ENCODE assay signal across 25 cellular contexts in the genomic region with DNA sequence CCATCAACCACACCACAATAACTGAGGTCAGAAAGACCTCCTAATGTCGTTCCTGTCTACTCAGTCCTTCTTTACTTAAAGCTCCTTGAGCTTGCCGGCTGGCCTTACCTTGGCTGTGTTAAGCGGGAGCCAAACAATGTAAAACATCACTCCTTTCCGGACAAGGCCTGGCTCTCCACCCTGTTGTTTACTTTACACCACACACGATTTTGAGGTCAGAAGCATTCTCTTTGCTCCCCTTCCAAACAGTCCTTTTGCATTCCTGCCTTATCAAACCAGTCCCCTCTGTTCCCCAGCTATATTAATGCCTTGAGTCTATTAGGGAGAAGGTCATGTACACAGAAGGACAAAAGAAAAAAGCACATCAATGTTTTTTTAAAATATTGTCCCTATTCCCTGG. TPM values are rescaled to one million over a fixed set of nuclear protein-coding genes. Genes with fewer than 3 reads are reported as not detected.
DNase-seq lines count a peak whose midpoint lies in the region; ATAC-seq, FAIRE-seq and TF ChIP-seq lines count a peak whose summit lies in the region.
"Had no signal": no experiment of that assay in that cellular context is flagged by ENCODE, and none has a peak within 500 bp of the region (broad histone marks: within the 10 kb centered on the region; RNA-seq: fewer than 3 reads in every experiment).

No MANE protein-coding gene starts in this region.

- H3K4me3 ChIP-seq in Caco-2 (ENCODE audit: low read depth, low read length) (no peak overlapping the region), H1 (ENCODE audit: extremely low read depth in 1 of 4, insufficient read depth in 2 of 4, low read depth in 3 of 4, low read length in 4 of 4) (no peak overlapping the region), lower lobe of right lung (no peak overlapping the region)
- H3K4me3 ChIP-seq: A549; BLaER1 treated with 17β-estradiol and CSF1 and Interleukin-3, amounts not matched to agents 10 nM and 100 nM; GM23338; HAP-1 had no signal

- no peaks in the 10 kb centered on the region for H3K79me2 ChIP-seq in H1 (ENCODE audit: control insufficient read depth in 1 of 2, insufficient read depth in 2 of 2, low read length in 2 of 2)

- BruUV-seq in Caco-2 (replicated peaks; lab: Mats Ljungman, UMichigan): no TSS peak

- H3K9me3 Mint-ChIP-seq in Caco-2 (ENCODE audit: unreplicated experiment) (peaks cover 8% of the 10 kb centered on the region), type B pancreatic cell (no peaks in the 10 kb centered on the region)

- CTCF ChIA-PET in Caco-2 (lab: Charles Lee): no interaction called here
- CTCF ChIA-PET in H1 (lab: Charles Lee; ENCODE audit: partially characterized antibody): interaction anchor here (0.5 to 1.6 kb wide), 3 partner anchors 17 to 502 kb away, joined by 3 read pairs; no protein-coding TSS in a partner anchor

- no peak overlapping the region for H3K23ac ChIP-seq in H1 (ENCODE audit: insufficient read length)

- TF ChIP-seq CTCF in Caco-2 (IDR thresholded peaks at IDR 0.05; ENCODE audit: insufficient read depth in 1 of 2, low read depth in 1 of 2, low read length in 1 of 2, severe bottlenecking in 1 of 2, unreplicated experiment in 1 of 2): no peak
- no peak for TF ChIP-seq CTCF in H1 (IDR thresholded peaks at IDR 0.05; ENCODE audit: control extremely low read depth in 1 of 3, insufficient read depth in 1 of 3, low read depth in 1 of 3, low read length in 3 of 3)
- TF ChIP-seq CTCF in lower lobe of right lung (IDR thresholded peaks at IDR 0.05): no peak
- TF ChIP-seq CTCF in type B pancreatic cell (conservative IDR thresholded peaks at IDR 0.05): no peak

- H3K27me3 Mint-ChIP-seq in Caco-2 (ENCODE audit: insufficient read depth, unreplicated experiment) (peaks cover 3% of the 10 kb centered on the region), type B pancreatic cell (peaks cover 17% of the 10 kb centered on the region)

- no peak overlapping the region for H2AK5ac ChIP-seq in H1 (ENCODE audit: low read depth, low read length)

- ATAC-seq in lower lobe of right lung (peak; percentile 54 to 69), GM19467 (IDR thresholded peaks at IDR 0.05; ENCODE audit: unreplicated experiment) (no peak), GM18873 (IDR thresholded peaks at IDR 0.05; ENCODE audit: low FRiP score, unreplicated experiment) (no peak)
- ATAC-seq: A549, GM23338 had no signal

- intact Hi-C loops in Caco-2 (cut with micrococcal nuclease; ENCODE audit: unreplicated experiment) (no loop called here), lower lobe of right lung (cut with DNase I) (no loop called here)

- H2BK5ac ChIP-seq in H1 (ENCODE audit: low read depth, low read length): no peak overlapping the region

- no peak overlapping the region for H2BK20ac ChIP-seq in H1 (ENCODE audit: low read length)

- no peak overlapping the region for H3K18ac ChIP-seq in H1 (ENCODE audit: extremely low read depth, low read length)

- no peak overlapping the region for H3K27ac ChIP-seq in H1 (ENCODE audit: low read depth, low read length)
- no peak overlapping the region for H3K27ac ChIP-seq in lower lobe of right lung
- H3K27ac ChIP-seq: A549; BLaER1 treated with 17β-estradiol and CSF1 and Interleukin-3, amounts not matched to agents 10 nM and 100 nM had no signal

- H3K9me3 ChIP-seq in Caco-2: no peaks in the 10 kb centered on the region
- H3K9me3 ChIP-seq in H1 (ENCODE audit: insufficient read depth in 2 of 2, low read depth in 1 of 2, low read length in 1 of 2): no peaks in the 10 kb centered on the region
- no peaks in the 10 kb centered on the region for H3K9me3 ChIP-seq in lower lobe of right lung
- H3K9me3 ChIP-seq: A549; BE2C; BLaER1 treated with 17β-estradiol and CSF1 and Interleukin-3, amounts not matched to agents 10 nM and 100 nM; HAP-1 had no signal

- no peak overlapping the region for H3K14ac ChIP-seq in H1 (ENCODE audit: insufficient read length)

- H3K27me3 ChIP-seq in Caco-2 (replicated peaks; ENCODE audit: control insufficient read depth, insufficient read depth, low read length) (no peaks in the 10 kb centered on the region), H1 (replicated peaks in 1 of 4; ENCODE audit: control insufficient read depth in 3 of 4, extremely low read depth in 1 of 4, insufficient read depth in 3 of 4, low read length in 3 of 4) (no peaks in the 10 kb centered on the region), lower lobe of right lung (ENCODE audit: low read depth) (no peaks in the 10 kb centered on the region)
- H3K27me3 ChIP-seq: BE2C; BLaER1 treated with 17β-estradiol and CSF1 and Interleukin-3, amounts not matched to agents 10 nM and 100 nM had no signal

- DNase-seq in Caco-2: peak in 1 of 2 experiments; percentile 9
- DNase-seq in H1 (ENCODE audit: low read depth in 1 of 2, low spot score in 2 of 2): no peak
- no peak for DNase-seq in lower lobe of right lung
- no peak for DNase-seq in type B pancreatic cell (ENCODE audit: extremely low spot score, unreplicated experiment)
- no peak for DNase-seq in GDM1 (lab: John Stamatoyannopoulos, UW)
- DNase-seq: 8988T; ACHN; AML-193; BE2C; Calu3; CD4-positive, alpha-beta T cell; CD8-positive, alpha-beta memory T cell; DMS53; DMS79 treated with DMSO at 0.1 percent for 48 hours had no signal

- no peak overlapping the region for H3K4ac ChIP-seq in H1 (replicated peaks; ENCODE audit: insufficient read length, low read depth, low read length)

- H2BK15ac ChIP-seq in H1 (ENCODE audit: low read length): no peak overlapping the region

- H4K20me1 ChIP-seq in H1 (replicated peaks in 1 of 2; ENCODE audit: control insufficient read depth in 1 of 2, insufficient read depth in 2 of 2, low read length in 2 of 2): no peaks in the 10 kb centered on the region
- H4K20me1 ChIP-seq: BLaER1 treated with 17β-estradiol and CSF1 and Interleukin-3, amounts not matched to agents 10 nM and 100 nM had no signal

- H2BK12ac ChIP-seq in H1 (ENCODE audit: low read depth, low read length): no peak overlapping the region

- POLR2A ChIA-PET in Caco-2 (lab: Charles Lee) (no interaction called here), H1 (lab: Charles Lee; ENCODE audit: partially characterized antibody) (interaction anchor here (1.0 kb wide), 1 partner anchor 492 kb away, joined by 3 read pairs; a partner anchor contains a TSS)

- H4K8ac ChIP-seq in H1 (ENCODE audit: extremely low read depth, insufficient read depth, low read length): no peak overlapping the region

- H3K79me1 ChIP-seq in H1 (ENCODE audit: low read depth, low read length): no peaks in the 10 kb centered on the region

- H3K9ac ChIP-seq in H1 (replicated peaks in 1 of 4; ENCODE audit: extremely low read depth in 1 of 4, low read depth in 3 of 4, low read length in 3 of 4): no peak overlapping the region
- H3K9ac ChIP-seq: BLaER1 treated with 17β-estradiol and CSF1 and Interleukin-3, amounts not matched to agents 10 nM and 100 nM had no signal

- no peak overlapping the region for H3K4me2 ChIP-seq in H1 (ENCODE audit: insufficient read depth in 1 of 2, low read depth in 2 of 2, low read length in 2 of 2)
- H3K4me2 ChIP-seq: A549; BLaER1 treated with 17β-estradiol and CSF1 and Interleukin-3, amounts not matched to agents 10 nM and 100 nM; GM23338 had no signal

- no peaks in the 10 kb centered on the region for H3K36me3 Mint-ChIP-seq in Caco-2 (ENCODE audit: insufficient read depth, unreplicated experiment)
- no peaks in the 10 kb centered on the region for H3K36me3 Mint-ChIP-seq in type B pancreatic cell
- H3K36me3 Mint-ChIP-seq: CD14-positive monocyte; CD8-positive, alpha-beta memory T cell had no signal

- H3K4me3 Mint-ChIP-seq in Caco-2 (ENCODE audit: unreplicated experiment): no peak overlapping the region
- H3K4me3 Mint-ChIP-seq in type B pancreatic cell: no peak overlapping the region
- H3K4me3 Mint-ChIP-seq: CD14-positive monocyte; CD4-positive, alpha-beta T cell; CD8-positive, alpha-beta memory T cell; GM23338 had no signal

- no peak for TF ChIP-seq EP300 in H1 (IDR thresholded peaks at IDR 0.05; ENCODE audit: borderline replicate concordance in 1 of 2, low read depth in 2 of 2, low read length in 2 of 2)

- no peak overlapping the region for H2BK120ac ChIP-seq in H1 (replicated peaks; ENCODE audit: low read depth, low read length)

- no peak overlapping the region for H4K91ac ChIP-seq in H1 (replicated peaks; ENCODE audit: insufficient read length, low read length)

- H3K36me3 ChIP-seq in Caco-2 (ENCODE audit: control insufficient read depth, insufficient read depth, low read length) (no peaks in the 10 kb centered on the region), H1 (ENCODE audit: control insufficient read depth in 2 of 4, insufficient read depth in 4 of 4, low read length in 3 of 4) (no peaks in the 10 kb centered on the region), lower lobe of right lung (no peaks in the 10 kb centered on the region)
- H3K36me3 ChIP-seq: BE2C; BLaER1 treated with 17β-estradiol and CSF1 and Interleukin-3, amounts not matched to agents 10 nM and 100 nM; HAP-1 had no signal

- no peak for FAIRE-seq in H1 (lab: Jason Lieb, UNC)
- FAIRE-seq: A549, GM12892, H54 had no signal

- no peak for TF ChIP-seq POLR2A in H1 (IDR thresholded peaks at IDR 0.05; ENCODE audit: control extremely low read depth in 1 of 2, low read depth in 2 of 2, low read length in 2 of 2)

- peak overlapping the region; percentile 59; the same call in 1 of the 2 replicates for H2AFZ ChIP-seq in H1 (ENCODE audit: low read length)
- H2AFZ ChIP-seq: GM23338 had no signal

- H3K56ac ChIP-seq in H1 (replicated peaks; ENCODE audit: insufficient read length, low read depth, low read length): no peak overlapping the region

- H3K4me1 ChIP-seq in Caco-2: no peaks in the 10 kb centered on the region
- H3K4me1 ChIP-seq in H1 (replicated peaks in 1 of 4; ENCODE audit: control insufficient read depth in 3 of 4, insufficient read depth in 4 of 4, low read length in 3 of 4): no peaks in the 10 kb centered on the region
- no peaks in the 10 kb centered on the region for H3K4me1 ChIP-seq in lower lobe of right lung
- H3K4me1 ChIP-seq: A549; BE2C; BLaER1 treated with 17β-estradiol and CSF1 and Interleukin-3, amounts not matched to agents 10 nM and 100 nM; HAP-1 had no signal

- 84% methylated on average over 5 of the region's 5 CpGs; no CpG with 5 or more reads in 1 of the 2 experiments for WGBS in H1 (ENCODE audit: extremely low coverage in 1 of 2, insufficient coverage in 1 of 2, insufficient read length in 1 of 2, insufficient replicate concordance in 2 of 2, low coverage in 1 of 2, low lambda C conversion rate in 2 of 2, missing lambda C conversion rate in 1 of 2), 2 experiments

- TF ChIP-seq RAD21 in H1 (IDR thresholded peaks at IDR 0.05 in 1 of 2, conservative IDR thresholded peaks at IDR 0.05 in 1 of 2; ENCODE audit: low read depth in 2 of 2, low read length in 2 of 2): no peak

- H3K23me2 ChIP-seq in H1 (ENCODE audit: low read depth, low read length): no peaks in the 10 kb centered on the region

- no peak overlapping the region for H4K5ac ChIP-seq in H1 (ENCODE audit: insufficient read length, low read depth, low read length)

- H3K27ac Mint-ChIP-seq in Caco-2 (ENCODE audit: unreplicated experiment) (peak overlapping the region; percentile 33), type B pancreatic cell (peak overlapping the region; percentile 14)
- H3K27ac Mint-ChIP-seq: CD14-positive monocyte; CD4-positive, alpha-beta T cell; CD8-positive, alpha-beta memory T cell; GM23338 had no signal

- H3K4me1 Mint-ChIP-seq in Caco-2 (ENCODE audit: low read depth, unreplicated experiment) (peaks cover 9% of the 10 kb centered on the region), type B pancreatic cell (ENCODE audit: unreplicated experiment) (no peaks in the 10 kb centered on the region)
- H3K4me1 Mint-ChIP-seq: CD14-positive monocyte; CD8-positive, alpha-beta memory T cell; GM23338 had no signal

RNA-seq across cellular contexts. Expression of a gene that starts 19.3 kb away (rescaled TPM):
- total RNA-seq in Caco-2 (2022): 21.1 and 23.4 TPM in 2 replicates
- 2.7 and 2.9 TPM in 2 replicates for total RNA-seq in H1 (2021; fragmentation: NEBNext Ultra II Directional; extraction: Animal tissue kit (Norgen Biotek cat#: 25700))
- polyA plus RNA-seq in H1 (2011; rRNA removed): 3.1 and 4.8 TPM in 2 replicates
- polyA plus RNA-seq in H1 (2011; cell fraction: cytosol; rRNA removed): 3.1 TPM
- polyA plus RNA-seq in H1 (2011; cell fraction: nucleus; rRNA removed): 2.3 TPM
- 2.8 to 4.9 TPM (median 3.6 TPM) in 4 replicates for polyA plus RNA-seq in H1 (2012, experiment 1 of 2)
- polyA plus RNA-seq in H1 (2012, experiment 2 of 2): 3.5 TPM
- 2.3 TPM for polyA plus RNA-seq in H1 (2013, experiment 1 of 2)
- polyA plus RNA-seq in H1 (2013, experiment 2 of 2): 2.1 TPM
- 3.9 and 5.4 TPM in 2 replicates for polyA minus RNA-seq in H1 (2011; rRNA and poly(A)+ RNA removed)
- polyA minus RNA-seq in H1 (2011; cell fraction: cytosol; rRNA and poly(A)+ RNA removed): 2.7 TPM
- 6.8 TPM for polyA minus RNA-seq in H1 (2011; cell fraction: nucleus; rRNA and poly(A)+ RNA removed)
- 0.44 TPM for total RNA-seq in lower lobe of right lung
- 2.4 and 5.0 TPM in 2 replicates for total RNA-seq in type B pancreatic cell (ENCODE audit: low replicate concordance)
- total RNA-seq: Calu3; CD4-positive, alpha-beta T cell; CD8-positive, alpha-beta memory T cell; Daoy; G401 had no signal
- polyA plus RNA-seq: A549; CD14-positive monocyte; CD8-positive, alpha-beta memory T cell; GM23338 had no signal

Comparison
In these comparisons a context has a peak if more than half of its experiments do, and no peak if none do; other contexts are left out.
1. ATAC-seq: peak in lower lobe of right lung (2 of 2); none in GM19467 (single experiment) and GM18873 (single experiment).